8 cellular contexts compared by ENCODE assay signal in the genomic region with DNA sequence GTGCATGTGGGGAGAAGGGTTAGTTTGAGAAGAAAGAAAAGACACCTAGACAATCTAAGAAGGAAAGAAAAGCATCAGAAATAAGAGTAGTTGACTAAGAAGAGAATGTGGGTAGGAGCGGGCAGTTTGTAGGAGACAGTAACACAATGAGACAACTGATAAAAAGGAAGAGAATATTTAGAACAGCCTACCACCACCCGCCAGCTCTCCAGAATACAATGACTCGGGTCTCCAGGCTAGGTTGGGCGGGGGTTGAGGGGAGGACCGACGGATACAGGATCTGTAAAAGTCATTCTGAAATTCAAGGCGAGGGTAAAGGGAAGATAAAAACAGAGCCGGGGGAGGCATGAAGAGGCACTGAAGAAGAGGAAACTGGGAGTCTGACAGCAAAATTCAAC. TPM values are rescaled to one million over a fixed set of nuclear protein-coding genes. Genes with fewer than 3 reads are reported as not detected.
DNase-seq lines count a peak whose midpoint lies in the region; ATAC-seq and TF ChIP-seq lines count a peak whose summit lies in the region.

No MANE protein-coding gene starts in this region.

- H3K4me2 ChIP-seq in parathyroid adenoma (ENCODE audit: low read length): peak overlapping the region; percentile 82

- H3K27ac Mint-ChIP-seq in T-helper 1 cell treated with Interleukin-12 subunit alpha and Interleukin-12 subunit beta and Interleukin-4 antibody, amounts not matched to agents 30 μg/mL and 1 μg/mL, for 36 hours: peak overlapping the region; percentile 95

- H3K4me3 ChIP-seq in fibroblast of villous mesenchyme (ENCODE audit: low read depth, low read length): peak overlapping the region; percentile 99
- peak overlapping the region; percentile 88 for H3K4me3 ChIP-seq in parathyroid adenoma (ENCODE audit: low read depth, low read length)

- no peaks in the 10 kb centered on the region for H3K27me3 ChIP-seq in parathyroid adenoma (ENCODE audit: control insufficient read depth, insufficient read depth, low read length)

- H3K27ac ChIP-seq in parathyroid adenoma: peak overlapping the region; percentile 96

- no peaks in the 10 kb centered on the region for H3K27me3 Mint-ChIP-seq in T-helper 1 cell treated with Interleukin-12 subunit alpha and Interleukin-12 subunit beta and Interleukin-4 antibody, amounts not matched to agents 30 μg/mL and 1 μg/mL, for 36 hours (ENCODE audit: low read depth)

- peaks cover 11% of the 10 kb centered on the region for H3K79me2 ChIP-seq in parathyroid adenoma

- ATAC-seq in GM18858 (IDR thresholded peaks at IDR 0.05; ENCODE audit: unreplicated experiment): no peak

- H3K9ac ChIP-seq in parathyroid adenoma: peak overlapping the region; percentile 94

- H3K36me3 ChIP-seq in parathyroid adenoma (ENCODE audit: control insufficient read depth, insufficient read depth, low read length): no peaks in the 10 kb centered on the region

- H3K9me3 ChIP-seq in parathyroid adenoma (ENCODE audit: control insufficient read depth, low read length): no peaks in the 10 kb centered on the region

- peak overlapping the region; percentile 93 for H3K4me3 Mint-ChIP-seq in T-helper 1 cell treated with Interleukin-12 subunit alpha and Interleukin-12 subunit beta and Interleukin-4 antibody, amounts not matched to agents 30 μg/mL and 1 μg/mL, for 36 hours

- no peak for DNase-seq in T-helper 1 cell
- peak; percentile 44 to 51 for DNase-seq in activated CD4-positive, alpha-beta T cell treated with anti-CD3 and anti-CD28 coated beads, Interleukin-2, amount 50 U/mL, for 48 hours
- peak; percentile 34 for DNase-seq in fibroblast of villous mesenchyme (ENCODE audit: low read depth)
- DNase-seq in glomerular visceral epithelial cell (ENCODE audit: extremely low spot score): no peak
- no peak for DNase-seq in NCI-H2171 (lab: John Stamatoyannopoulos, UW)

- TF ChIP-seq CTCF in fibroblast of villous mesenchyme (IDR thresholded peaks at IDR 0.05; ENCODE audit: insufficient read depth, low read depth, low read length): no peak
- no peak for TF ChIP-seq CTCF in parathyroid adenoma (IDR thresholded peaks at IDR 0.05)

- H3K9me3 Mint-ChIP-seq in T-helper 1 cell treated with Interleukin-12 subunit alpha and Interleukin-12 subunit beta and Interleukin-4 antibody, amounts not matched to agents 30 μg/mL and 1 μg/mL, for 36 hours: no peaks in the 10 kb centered on the region

- peaks cover 12% of the 10 kb centered on the region for H3K4me1 ChIP-seq in parathyroid adenoma

- peaks cover 7% of the 10 kb centered on the region for H3K36me3 Mint-ChIP-seq in T-helper 1 cell treated with Interleukin-12 subunit alpha and Interleukin-12 subunit beta and Interleukin-4 antibody, amounts not matched to agents 30 μg/mL and 1 μg/mL, for 36 hours (ENCODE audit: low read depth)

- peaks cover 21% of the 10 kb centered on the region for H3K4me1 Mint-ChIP-seq in T-helper 1 cell treated with Interleukin-12 subunit alpha and Interleukin-12 subunit beta and Interleukin-4 antibody, amounts not matched to agents 30 μg/mL and 1 μg/mL, for 36 hours (ENCODE audit: low read depth)

- peak overlapping the region; percentile 96 for H2AFZ ChIP-seq in parathyroid adenoma

RNA-seq across cellular contexts. Expression of a gene that starts 0.7 kb away (rescaled TPM):
- total RNA-seq in fibroblast of villous mesenchyme: 43.2 and 76.0 TPM in 2 replicates

RNA-seq across cellular contexts. Expression of a gene that starts 4.2 kb away (rescaled TPM):
- total RNA-seq in fibroblast of villous mesenchyme: not detected in 2 replicates

RNA-seq across cellular contexts. Expression of a gene that starts 12.7 kb away (rescaled TPM):
- not detected in 2 replicates for total RNA-seq in fibroblast of villous mesenchyme

RNA-seq across cellular contexts. Expression of a gene that starts 19.1 kb away (rescaled TPM):
- total RNA-seq in fibroblast of villous mesenchyme: not detected in 2 replicates

RNA-seq across cellular contexts. Expression of a gene that starts 20.8 kb away (rescaled TPM):
- not detected in 2 replicates for total RNA-seq in fibroblast of villous mesenchyme

Comparison
In these comparisons a context has a peak if more than half of its experiments do, and no peak if none do; other contexts are left out.
1. DNase-seq: peak in activated CD4-positive, alpha-beta T cell treated with anti-CD3 and anti-CD28 coated beads, Interleukin-2, amount 50 U/mL, for 48 hours (2 of 2) and fibroblast of villous mesenchyme (single experiment); none in T-helper 1 cell (0 of 5), glomerular visceral epithelial cell (single experiment) and NCI-H2171 (single experiment).